ENCODE assay signal across 24 cellular contexts in the genomic region with DNA sequence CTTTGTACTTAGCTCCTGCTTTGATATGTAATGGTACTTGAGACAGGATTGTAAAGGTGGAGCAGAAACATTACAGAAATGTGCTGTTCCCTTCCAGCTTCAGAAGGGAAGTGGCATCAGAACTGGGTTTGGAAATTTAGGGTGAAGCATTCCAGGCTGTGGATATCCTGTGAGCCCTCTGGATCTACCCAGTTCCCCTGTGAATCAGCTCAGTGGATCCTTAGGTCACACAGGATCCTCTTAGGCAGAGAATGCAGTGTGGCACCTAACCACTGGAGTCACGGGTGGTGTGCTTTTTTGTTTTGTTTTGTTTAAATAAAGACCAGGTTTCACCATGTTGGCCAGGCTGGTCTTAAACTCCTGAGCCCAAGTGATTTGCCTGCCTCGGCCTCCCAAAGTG.
"Had no signal": no experiment of that assay in that cellular context is flagged by ENCODE, and none has a peak within 500 bp of the region (broad histone marks: within the 10 kb centered on the region; RNA-seq: fewer than 3 reads in every experiment).

No MANE protein-coding gene starts in this region.

- H3K27me3 Mint-ChIP-seq: activated naive CD4-positive, alpha-beta T cell treated with anti-CD3 and anti-CD28 coated beads, Interleukin-2, amount 50 U/mL, for 24 hours had no signal

- H3K27me3 ChIP-seq: body of pancreas, pancreas, right atrium auricular region, tibial artery had no signal

- H3K27ac ChIP-seq: body of pancreas, left ventricle myocardium inferior, pancreas, psoas muscle, right atrium auricular region, tibial artery had no signal

- H3K27ac Mint-ChIP-seq: activated CD4-positive, alpha-beta memory T cell treated with anti-CD3 and anti-CD28 coated beads for 36 hours; activated naive CD4-positive, alpha-beta T cell treated with anti-CD3 and anti-CD28 coated beads, Interleukin-2, amount 50 U/mL, for 24 hours; activated T-helper 1 cell treated with anti-CD3 and anti-CD28 coated beads, Interleukin-12 subunit alpha, Interleukin-12 subunit beta, Interleukin-2, Interleukin-4 antibody, amounts not matched to agents 30 ng/mL and 10 ng/mL and 1 ng/mL, durations not matched to agents 14 hours and 24 hours and 36 hours; mesothelial cell of epicardium; stimulated activated naive CD8-positive, alpha-beta T cell treated with anti-CD3 and anti-CD28 coated beads, Interleukin-15, amount 100 ng/mL, for 72 hours had no signal

- H3K4me3 ChIP-seq: body of pancreas, left ventricle myocardium inferior, pancreas, psoas muscle, right atrium auricular region, tibial artery had no signal

- ATAC-seq: body of pancreas; esophagus mucosa; naive thymus-derived CD8-positive, alpha-beta T cell; psoas muscle; stimulated activated naive CD8-positive, alpha-beta T cell treated with anti-CD3 and anti-CD28 coated beads, Interleukin-15, amount 100 ng/mL, for 72 hours had no signal

- H3K9me3 Mint-ChIP-seq: activated CD4-positive, alpha-beta memory T cell treated with anti-CD3 and anti-CD28 coated beads for 36 hours; activated naive CD4-positive, alpha-beta T cell treated with anti-CD3 and anti-CD28 coated beads, Interleukin-2, amount 50 U/mL, for 24 hours; activated T-helper 1 cell treated with anti-CD3 and anti-CD28 coated beads, Interleukin-12 subunit alpha, Interleukin-12 subunit beta, Interleukin-2, Interleukin-4 antibody, amounts not matched to agents 30 ng/mL and 10 ng/mL and 1 ng/mL, durations not matched to agents 14 hours and 24 hours and 36 hours; mesothelial cell of epicardium; naive thymus-derived CD8-positive, alpha-beta T cell; stimulated activated naive CD8-positive, alpha-beta T cell treated with anti-CD3 and anti-CD28 coated beads, Interleukin-15, amount 100 ng/mL, for 72 hours had no signal

- H3K9me3 ChIP-seq: body of pancreas, left ventricle myocardium inferior, pancreas, psoas muscle, right atrium auricular region, tibial artery had no signal

- H3K36me3 Mint-ChIP-seq: activated CD4-positive, alpha-beta memory T cell treated with anti-CD3 and anti-CD28 coated beads for 36 hours; activated naive CD4-positive, alpha-beta T cell treated with anti-CD3 and anti-CD28 coated beads, Interleukin-2, amount 50 U/mL, for 24 hours; mesothelial cell of epicardium; naive thymus-derived CD8-positive, alpha-beta T cell had no signal

- DNase-seq: activated CD4-positive, alpha-beta memory T cell treated with anti-CD3 and anti-CD28 coated beads for 36 hours; activated CD4-positive, alpha-beta T cell treated with anti-CD3 and anti-CD28 coated beads for 4 hours; activated CD4-positive, CD25-positive, alpha-beta regulatory T cell; activated gamma-delta T cell; anterior cingulate cortex; body of pancreas; caudate nucleus; dermis blood vessel endothelial cell; effector CD8-positive, alpha-beta T cell; foreskin melanocyte; left ventricle myocardium inferior; naive thymus-derived CD8-positive, alpha-beta T cell; pancreas; psoas muscle; stimulated activated CD4-positive, alpha-beta T cell treated with anti-CD3 and anti-CD28 coated beads, Interleukin-12 subunit alpha, Interleukin-12 subunit beta, amount 100 ng/mL, for 4 hours; stimulated activated CD4-positive, alpha-beta T cell treated with anti-CD3 and anti-CD28 coated beads, Interleukin-1b, Interleukin-23, amount 100 ng/mL, for 48 hours; stimulated activated naive CD8-positive, alpha-beta T cell treated with anti-CD3 and anti-CD28 coated beads, Interleukin-15, amount 100 ng/mL, for 72 hours; T-helper 9 cell; tibial artery had no signal

- H3K36me3 ChIP-seq: left ventricle myocardium inferior, pancreas, right atrium auricular region, tibial artery had no signal

- H3K4me3 Mint-ChIP-seq: activated CD4-positive, alpha-beta memory T cell treated with anti-CD3 and anti-CD28 coated beads for 36 hours; activated naive CD4-positive, alpha-beta T cell treated with anti-CD3 and anti-CD28 coated beads, Interleukin-2, amount 50 U/mL, for 24 hours; activated T-helper 1 cell treated with anti-CD3 and anti-CD28 coated beads, Interleukin-12 subunit alpha, Interleukin-12 subunit beta, Interleukin-2, Interleukin-4 antibody, amounts not matched to agents 30 ng/mL and 10 ng/mL and 1 ng/mL, durations not matched to agents 14 hours and 24 hours and 36 hours; mesothelial cell of epicardium; naive thymus-derived CD8-positive, alpha-beta T cell; stimulated activated naive CD8-positive, alpha-beta T cell treated with anti-CD3 and anti-CD28 coated beads, Interleukin-15, amount 100 ng/mL, for 72 hours had no signal

- H3K4me1 ChIP-seq: body of pancreas, left ventricle myocardium inferior, pancreas, right atrium auricular region, tibial artery had no signal

- FAIRE-seq: pancreas had no signal
